Comparison of ENCODE assay signal across 9 cellular contexts in the genomic region with DNA sequence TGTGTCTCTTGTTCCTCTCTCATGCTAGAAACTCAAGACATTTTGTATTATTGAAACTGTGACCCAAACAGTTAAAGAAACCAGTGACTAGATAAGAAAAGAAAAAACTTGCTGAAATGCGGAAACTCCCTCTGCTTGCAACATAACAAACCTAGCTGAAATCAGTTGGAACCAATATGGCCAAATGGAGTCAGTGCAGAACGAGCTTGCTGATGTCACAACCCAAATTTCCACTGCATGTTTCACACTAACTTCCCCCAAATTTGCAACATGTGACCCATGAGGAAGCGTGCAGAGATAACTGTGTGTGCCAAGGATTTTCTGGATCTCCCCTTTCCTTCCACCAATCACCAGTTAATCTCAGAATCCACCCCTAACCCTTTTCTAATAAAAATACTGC.
DNase-seq lines count a peak whose midpoint lies in the region; ATAC-seq, FAIRE-seq and TF ChIP-seq lines count a peak whose summit lies in the region.
"Had no signal": no experiment of that assay in that cellular context is flagged by ENCODE, and none has a peak within 500 bp of the region (broad histone marks: within the 10 kb centered on the region; RNA-seq: fewer than 3 reads in every experiment).

No MANE protein-coding gene starts in this region.

- TF ChIP-seq CTCF in GM12878 (IDR thresholded peaks at IDR 0.05 in 2 of 3, conservative IDR thresholded peaks at IDR 0.05 in 1 of 3; ENCODE audit: control insufficient read depth in 2 of 3, extremely low read depth in 1 of 3, insufficient read depth in 1 of 3, low read depth in 3 of 3, low read length in 3 of 3) (no peak), omental fat pad (IDR thresholded peaks at IDR 0.05) (no peak), glutamatergic neuron (IDR thresholded peaks at IDR 0.05; ENCODE audit: partially characterized antibody, unreplicated experiment) (no peak)

- H3K4me1 Mint-ChIP-seq in glutamatergic neuron (ENCODE audit: low read depth, unreplicated experiment) = peaks cover 5% of the 10 kb centered on the region

- H3K4me2 ChIP-seq in GM12878 (ENCODE audit: control insufficient read depth, insufficient read depth) = peak overlapping the region; percentile 31

- no peak overlapping the region for H3K4me3 ChIP-seq in GM12878

- H3K27ac Mint-ChIP-seq in glutamatergic neuron (ENCODE audit: unreplicated experiment) = no peak overlapping the region

- H3K9me3 Mint-ChIP-seq in glutamatergic neuron (ENCODE audit: unreplicated experiment) = no peaks in the 10 kb centered on the region
- H3K9me3 Mint-ChIP-seq: natural killer cell treated with Interleukin-12 subunit alpha and Interleukin-12 subunit beta and Interleukin-15 and Interleukin-18, amount 100 ng/mL, for 72 hours had no signal

- TF ChIP-seq POLR2A in GM12878 (IDR thresholded peaks at IDR 0.05; ENCODE audit: low read depth, low read length) = no peak

- no peak for TF ChIP-seq RAD21 in GM12878 (IDR thresholded peaks at IDR 0.05; ENCODE audit: insufficient read depth, low read depth, low read length)

- peak; percentile 68 for ATAC-seq in GM19023 (IDR thresholded peaks at IDR 0.05; ENCODE audit: unreplicated experiment)
- peak; percentile 81 for ATAC-seq in HG03095 (IDR thresholded peaks at IDR 0.05; ENCODE audit: unreplicated experiment)
- peak; percentile 88 for ATAC-seq in GM12878
- ATAC-seq in omental fat pad (ENCODE audit: low FRiP score) = peak; percentile 94

- H2AFZ ChIP-seq in GM12878 (ENCODE audit: control insufficient read depth, low read depth, low read length) = peak overlapping the region; percentile 31

- no TSS peak for BruUV-seq in GM12878 (replicated peaks; lab: Mats Ljungman, UMichigan)

- no peaks in the 10 kb centered on the region for H4K20me1 ChIP-seq in GM12878 (ENCODE audit: control insufficient read depth, insufficient read depth)

- H3K4me1 ChIP-seq in GM12878 (ENCODE audit: control insufficient read depth, insufficient read depth, low read length) = peaks cover 8% of the 10 kb centered on the region

- no peaks in the 10 kb centered on the region for H3K36me3 ChIP-seq in GM12878 (ENCODE audit: control insufficient read depth in 2 of 2, insufficient read depth in 2 of 2, low read length in 1 of 2)

- RAD21 ChIA-PET in GM12878 (lab: Charles Lee; ENCODE audit: unreplicated experiment) = interaction anchor here (0.7 to 2.1 kb wide), 12 partner anchors 16 to 659 kb away, joined by 3 to 14 read pairs (median 4); a partner anchor contains a TSS

- intact Hi-C loops in GM12878 (cut with micrococcal nuclease; ENCODE audit: unreplicated experiment) = no loop called here

- CTCF ChIA-PET in GM12878 (lab: Yijun Ruan, JAX) = interaction anchor here (1.1 to 1.5 kb wide), 4 partner anchors 16 to 165 kb away, joined by 3 to 5 read pairs (median 3); no protein-coding TSS in a partner anchor

- 33% methylated on average over 3 of the region's 3 CpGs for WGBS in GM12878 (ENCODE audit: insufficient coverage, insufficient replicate concordance, low lambda C conversion rate, missing lambda C conversion rate)

- no peaks in the 10 kb centered on the region for H3K9me3 ChIP-seq in GM12878 (replicated peaks; ENCODE audit: control insufficient read depth, insufficient read depth, low read length)

- DNase-seq in GM12878 (ENCODE audit: low read depth, low spot score) = peak; percentile 42
- DNase-seq in omental fat pad (ENCODE audit: low spot score) = no peak
- DNase-seq in DMS53 treated with DMSO at 0.1 percent for 48 hours (lab: John Stamatoyannopoulos, UW; ENCODE audit: unreplicated experiment) = no peak
- no peak for DNase-seq in kidney tubule cell (ENCODE audit: low spot score)
- no peak for DNase-seq in T-helper 1 cell
- no peak for DNase-seq in glutamatergic neuron

- H3K36me3 Mint-ChIP-seq in glutamatergic neuron (ENCODE audit: unreplicated experiment) = no peaks in the 10 kb centered on the region
- H3K36me3 Mint-ChIP-seq: natural killer cell treated with Interleukin-12 subunit alpha and Interleukin-12 subunit beta and Interleukin-15 and Interleukin-18, amount 100 ng/mL, for 72 hours had no signal

- no peak overlapping the region for H3K4me3 Mint-ChIP-seq in glutamatergic neuron (ENCODE audit: unreplicated experiment)
- H3K4me3 Mint-ChIP-seq: natural killer cell treated with Interleukin-12 subunit alpha and Interleukin-12 subunit beta and Interleukin-15 and Interleukin-18, amount 100 ng/mL, for 72 hours had no signal

- no peak overlapping the region for H3K9ac ChIP-seq in GM12878 (ENCODE audit: control insufficient read depth, insufficient read depth, low read length)

- no peak for FAIRE-seq in GM12878 (lab: Jason Lieb, UNC)

- H3K27ac ChIP-seq in GM12878 (ENCODE audit: control insufficient read depth, insufficient read depth) = 0 out of 2 replicates have a peak overlapping the region, but pooled peaks have one; percentile 4

- no peaks in the 10 kb centered on the region for H3K79me2 ChIP-seq in GM12878 (ENCODE audit: control insufficient read depth, insufficient read depth, low read length)

- H3K27me3 ChIP-seq in GM12878 (replicated peaks in 1 of 2; ENCODE audit: control insufficient read depth in 2 of 2, insufficient read depth in 2 of 2, low read length in 1 of 2) = no peaks in the 10 kb centered on the region

- no peaks in the 10 kb centered on the region for H3K27me3 Mint-ChIP-seq in glutamatergic neuron (ENCODE audit: unreplicated experiment)

- POLR2A ChIA-PET in GM12878 (lab: Charles Lee) = no interaction called here

- TF ChIP-seq EP300 in GM12878 (IDR thresholded peaks at IDR 0.05; ENCODE audit: borderline replicate concordance in 1 of 2, control insufficient read depth in 1 of 2, low read depth in 2 of 2, low read length in 2 of 2) = no peak

- SMC1A ChIA-PET in GM12878 (lab: Charles Lee; ENCODE audit: uncharacterized antibody, unreplicated experiment) = interaction anchor here (0.7 to 2.7 kb wide), 17 partner anchors 9 to 657 kb away, joined by 3 to 18 read pairs (median 4); no protein-coding TSS in a partner anchor

- in situ Hi-C loops in GM12878 (cut with MboI) = no loop called here

TF ChIP-seq in GM12878, 131 proteins besides CTCF, POLR2A, EP300 and RAD21 (continues in another document):
- TF ChIP-seq BHLHE40 (IDR thresholded peaks at IDR 0.05; ENCODE audit: borderline replicate concordance in 1 of 2, low read depth in 2 of 2, low read length in 1 of 2) (peak in 1 of 2 experiments; percentile 49; a peak in 1 of 4 replicates), SUPT20H (IDR thresholded peaks at IDR 0.05; ENCODE audit: borderline replicate concordance, control insufficient read depth, low read depth, low read length) (no peak), LARP7 (IDR thresholded peaks at IDR 0.05) (no peak), MXI1 (IDR thresholded peaks at IDR 0.05; ENCODE audit: low read depth, low read length) (no peak), ATF7 (IDR thresholded peaks at IDR 0.05; ENCODE audit: low read depth) (peak; percentile 55; the same call in 1 of the 2 replicates), RUNX3 (IDR thresholded peaks at IDR 0.05; ENCODE audit: low read length) (no peak; the same call in 1 of the 2 replicates), PAX5 (IDR thresholded peaks at IDR 0.05; ENCODE audit: borderline replicate concordance, low read depth, low read length) (no peak), RAD51 (IDR thresholded peaks at IDR 0.05) (peak; percentile 74), MEF2B (IDR thresholded peaks at IDR 0.05; ENCODE audit: partially characterized antibody, poor library complexity, severe bottlenecking) (no peak), NBN (IDR thresholded peaks at IDR 0.05) (peak; percentile 43; the same call in 1 of the 2 replicates), SPI1 (IDR thresholded peaks at IDR 0.05; ENCODE audit: borderline replicate concordance, insufficient read depth, low read depth, low read length) (0 out of 2 replicates have a peak, but pooled peaks have one; percentile 2), RCOR1 (conservative IDR thresholded peaks at IDR 0.05; ENCODE audit: low read depth, low read length) (no peak), BACH1 (IDR thresholded peaks at IDR 0.05; ENCODE audit: borderline replicate concordance) (no peak), IKZF1 (conservative IDR thresholded peaks at IDR 0.05) (peak; percentile 37; the same call in 1 of the 2 replicates), YY1 (IDR thresholded peaks at IDR 0.05; ENCODE audit: low read depth, low read length) (peak; percentile 62; the same call in 1 of the 2 replicates), CREM (IDR thresholded peaks at IDR 0.05; ENCODE audit: low read depth) (peak; percentile 53; the same call in 1 of the 2 replicates)
- TF ChIP-seq, protein P1, sequence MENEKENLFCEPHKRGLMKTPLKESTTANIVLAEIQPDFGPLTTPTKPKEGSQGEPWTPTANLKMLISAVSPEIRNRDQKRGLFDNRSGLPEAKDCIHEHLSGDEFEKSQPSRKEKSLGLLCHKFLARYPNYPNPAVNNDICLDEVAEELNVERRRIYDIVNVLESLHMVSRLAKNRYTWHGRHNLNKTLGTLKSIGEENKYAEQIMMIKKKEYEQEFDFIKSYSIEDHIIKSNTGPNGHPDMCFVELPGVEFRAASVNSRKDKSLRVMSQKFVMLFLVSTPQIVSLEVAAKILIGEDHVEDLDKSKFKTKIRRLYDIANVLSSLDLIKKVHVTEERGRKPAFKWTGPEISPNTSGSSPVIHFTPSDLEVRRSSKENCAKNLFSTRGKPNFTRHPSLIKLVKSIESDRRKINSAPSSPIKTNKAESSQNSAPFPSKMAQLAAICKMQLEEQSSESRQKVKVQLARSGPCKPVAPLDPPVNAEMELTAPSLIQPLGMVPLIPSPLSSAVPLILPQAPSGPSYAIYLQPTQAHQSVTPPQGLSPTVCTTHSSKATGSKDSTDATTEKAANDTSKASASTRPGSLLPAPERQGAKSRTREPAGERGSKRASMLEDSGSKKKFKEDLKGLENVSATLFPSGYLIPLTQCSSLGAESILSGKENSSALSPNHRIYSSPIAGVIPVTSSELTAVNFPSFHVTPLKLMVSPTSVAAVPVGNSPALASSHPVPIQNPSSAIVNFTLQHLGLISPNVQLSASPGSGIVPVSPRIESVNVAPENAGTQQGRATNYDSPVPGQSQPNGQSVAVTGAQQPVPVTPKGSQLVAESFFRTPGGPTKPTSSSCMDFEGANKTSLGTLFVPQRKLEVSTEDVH (IDR thresholded peaks at IDR 0.05; ENCODE audit: low read depth, partially characterized antibody) = no peak
- TF ChIP-seq, protein P2, sequence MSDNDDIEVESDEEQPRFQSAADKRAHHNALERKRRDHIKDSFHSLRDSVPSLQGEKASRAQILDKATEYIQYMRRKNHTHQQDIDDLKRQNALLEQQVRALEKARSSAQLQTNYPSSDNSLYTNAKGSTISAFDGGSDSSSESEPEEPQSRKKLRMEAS (IDR thresholded peaks at IDR 0.05; ENCODE audit: low read depth, low read length) = no peak
